ENCODE assay signal across 8 cellular contexts in genomic region chr1:184752656-184753055, GRCh38. TPM values are rescaled to one million over a fixed set of nuclear protein-coding genes. Genes with fewer than 3 reads are reported as not detected.
A peak's percentile ranks its signal among the peaks of the same experiment; 100 is the strongest.
DNase-seq lines count a peak whose midpoint lies in the region; ATAC-seq, FAIRE-seq and TF ChIP-seq lines count a peak whose summit lies in the region.
"Had no signal": no experiment of that assay in that cellular context is flagged by ENCODE, and none has a peak within 500 bp of the region (broad histone marks: within the 10 kb centered on the region; RNA-seq: fewer than 3 reads in every experiment).

No MANE protein-coding gene starts in this region.

- intact Hi-C loops in activated T-helper 2 cell treated with anti-CD3 and anti-CD28 coated beads, Interferon-gamma antibody, Interleukin-2, Interleukin-4, amounts not matched to agents 10 μg/mL and 5 μg/mL and 100 μg/mL, durations not matched to agents 14 hours and 24 hours and 36 hours (cut with micrococcal nuclease), result loop anchor here (10.0 kb wide), 4 partner anchors 692 to 1622 kb away; partner anchors contain the start of genes ARPC5, ODR4, TPR and TSEN15

- peak; percentile 26 for FAIRE-seq in GM19239 (lab: Jason Lieb, UNC)

- H3K4me3 ChIP-seq in neutrophil (ENCODE audit: low read depth in 1 of 2, low read length in 1 of 2), result peak overlapping the region; percentile 89 to 95

- no peaks in the 10 kb centered on the region for H3K9me3 ChIP-seq in neutrophil

- peaks cover 33 to 38% of the 10 kb centered on the region in 2 experiments for H3K4me1 ChIP-seq in neutrophil (ENCODE audit: control insufficient read depth in 1 of 2, insufficient read depth in 1 of 2, low read depth in 1 of 2, low read length in 1 of 2)

- no peak overlapping the region for H3K27ac Mint-ChIP-seq in activated T-helper 2 cell treated with anti-CD3 and anti-CD28 coated beads, Interferon-gamma antibody, Interleukin-2, Interleukin-4, amounts not matched to agents 10 μg/mL and 5 μg/mL and 100 μg/mL, durations not matched to agents 14 hours and 24 hours and 36 hours

- peak overlapping the region; percentile 94 for H3K27ac ChIP-seq in neutrophil

- no peak for ATAC-seq in GM21825 (IDR thresholded peaks at IDR 0.05; ENCODE audit: unreplicated experiment)

- DNase-seq in GM19239 (ENCODE audit: insufficient read length, low spot score) (no peak), NCI-H526 treated with DMSO at 0.1 percent for 48 hours (lab: John Stamatoyannopoulos, UW) (peak; percentile 42), NCI-H446 treated with DMSO at 0.1 percent for 48 hours (lab: John Stamatoyannopoulos, UW) (no peak), NCI-H524 treated with DMSO at 0.1 percent for 48 hours (lab: John Stamatoyannopoulos, UW) (no peak)
- DNase-seq in activated T-helper 2 cell treated with anti-CD3 and anti-CD28 coated beads, Interferon-gamma antibody, Interleukin-2, Interleukin-4, amounts not matched to agents 10 μg/mL and 5 μg/mL and 100 μg/mL, durations not matched to agents 14 hours and 24 hours and 36 hours (ENCODE audit: low spot score), result no peak
- DNase-seq: NCI-H2029 treated with DMSO at 0.1 percent for 48 hours had no signal

- H3K27me3 ChIP-seq in neutrophil, result no peaks in the 10 kb centered on the region

- H3K27me3 Mint-ChIP-seq in activated T-helper 2 cell treated with anti-CD3 and anti-CD28 coated beads, Interferon-gamma antibody, Interleukin-2, Interleukin-4, amounts not matched to agents 10 μg/mL and 5 μg/mL and 100 μg/mL, durations not matched to agents 14 hours and 24 hours and 36 hours (ENCODE audit: low read depth), result peaks cover 15% of the 10 kb centered on the region

- peak overlapping the region; percentile 87 for H3K4me3 Mint-ChIP-seq in activated T-helper 2 cell treated with anti-CD3 and anti-CD28 coated beads, Interferon-gamma antibody, Interleukin-2, Interleukin-4, amounts not matched to agents 10 μg/mL and 5 μg/mL and 100 μg/mL, durations not matched to agents 14 hours and 24 hours and 36 hours (ENCODE audit: low read depth)

- no peaks in the 10 kb centered on the region for H3K9me3 Mint-ChIP-seq in activated T-helper 2 cell treated with anti-CD3 and anti-CD28 coated beads, Interferon-gamma antibody, Interleukin-2, Interleukin-4, amounts not matched to agents 10 μg/mL and 5 μg/mL and 100 μg/mL, durations not matched to agents 14 hours and 24 hours and 36 hours

- no peak for TF ChIP-seq CTCF in neutrophil (IDR thresholded peaks at IDR 0.05)

- no peaks in the 10 kb centered on the region for H3K36me3 ChIP-seq in neutrophil

- H3K4me1 Mint-ChIP-seq in activated T-helper 2 cell treated with anti-CD3 and anti-CD28 coated beads, Interferon-gamma antibody, Interleukin-2, Interleukin-4, amounts not matched to agents 10 μg/mL and 5 μg/mL and 100 μg/mL, durations not matched to agents 14 hours and 24 hours and 36 hours (ENCODE audit: low read depth), result peaks cover 49% of the 10 kb centered on the region

- H3K36me3 Mint-ChIP-seq in activated T-helper 2 cell treated with anti-CD3 and anti-CD28 coated beads, Interferon-gamma antibody, Interleukin-2, Interleukin-4, amounts not matched to agents 10 μg/mL and 5 μg/mL and 100 μg/mL, durations not matched to agents 14 hours and 24 hours and 36 hours (ENCODE audit: low read depth), result peaks cover 15% of the 10 kb centered on the region

RNA-seq across cellular contexts. Expression of gene EDEM3, which starts 2.0 kb away (rescaled TPM):
- 25.3 and 30.2 TPM in 2 replicates for total RNA-seq in activated T-helper 2 cell treated with anti-CD3 and anti-CD28 coated beads, Interferon-gamma antibody, Interleukin-2, Interleukin-4, amounts not matched to agents 10 μg/mL and 5 μg/mL and 100 μg/mL, durations not matched to agents 14 hours and 24 hours and 36 hours
